ENCODE assay signal across 16 cellular contexts in genomic region chr6:92826633-92827032, GRCh38.
"Had no signal": no experiment of that assay in that cellular context is flagged by ENCODE, and none has a peak within 500 bp of the region (broad histone marks: within the 10 kb centered on the region; RNA-seq: fewer than 3 reads in every experiment).

No MANE protein-coding gene starts in this region.

- H3K4me3 ChIP-seq: esophagus squamous epithelium, left ventricle myocardium inferior, lower lobe of right lung, pancreas, suprapubic skin, thyroid gland had no signal

- H3K9me3 ChIP-seq: esophagus squamous epithelium, left ventricle myocardium inferior, pancreas, suprapubic skin, thyroid gland had no signal

- ATAC-seq: lower lobe of right lung; pancreas; right cardiac atrium; stimulated activated effector memory CD8-positive, alpha-beta T cell treated with anti-CD3 and anti-CD28 coated beads, Interleukin-12 subunit alpha, Interleukin-12 subunit beta, amount 100 ng/mL, for 72 hours; stimulated activated naive CD8-positive, alpha-beta T cell treated with anti-CD3 and anti-CD28 coated beads, Interleukin-15, Interleukin-2, amounts not matched to agents 100 U/mL and 50 U/mL, for 24 hours had no signal

- DNase-seq: dermis blood vessel endothelial cell; esophagus squamous epithelium; foreskin fibroblast; immature natural killer cell; left ventricle myocardium inferior; lower lobe of right lung; naive B cell; occipital lobe; pancreas; right cardiac atrium; stimulated activated CD4-positive, alpha-beta T cell treated with anti-CD3 and anti-CD28 coated beads, Interleukin-4, amount 100 ng/mL, for 1 hour; stimulated activated CD8-positive, alpha-beta memory T cell treated with anti-CD3 and anti-CD28 coated beads, Interleukin-4, amount 100 ng/mL, for 48 hours; stimulated activated naive CD8-positive, alpha-beta T cell treated with anti-CD3 and anti-CD28 coated beads, Interleukin-15, Interleukin-2, amounts not matched to agents 100 U/mL and 50 U/mL, for 24 hours; thyroid gland had no signal

- H3K27ac ChIP-seq: esophagus squamous epithelium, left ventricle myocardium inferior, lower lobe of right lung, pancreas, suprapubic skin, thyroid gland had no signal

- H3K4me1 ChIP-seq: esophagus squamous epithelium, left ventricle myocardium inferior, lower lobe of right lung, pancreas, suprapubic skin, thyroid gland had no signal

- H3K27me3 ChIP-seq: esophagus squamous epithelium, pancreas, suprapubic skin, thyroid gland had no signal

- H3K36me3 ChIP-seq: esophagus squamous epithelium, left ventricle myocardium inferior, lower lobe of right lung, pancreas, suprapubic skin, thyroid gland had no signal
